ENCODE assay signal across 13 cellular contexts in genomic region chr2:147463881-147464520, GRCh38.
A peak's percentile ranks its signal among the peaks of the same experiment; 100 is the strongest.
DNase-seq lines count a peak whose midpoint lies in the region; ATAC-seq and TF ChIP-seq lines count a peak whose summit lies in the region.
"Had no signal": no experiment of that assay in that cellular context is flagged by ENCODE, and none has a peak within 500 bp of the region (broad histone marks: within the 10 kb centered on the region; RNA-seq: fewer than 3 reads in every experiment).

No MANE protein-coding gene starts in this region.

- H3K4me3 Mint-ChIP-seq in stimulated activated naive B cell treated with anti-CD40 and anti-IgM and Interleukin-4, amounts not matched to agents 10 μg/mL and 1 μg/mL and 100 μg/mL, for 72 hours: no peak overlapping the region

- no peaks in the 10 kb centered on the region for H3K9me3 Mint-ChIP-seq in stimulated activated naive B cell treated with anti-CD40 and anti-IgM and Interleukin-4, amounts not matched to agents 10 μg/mL and 1 μg/mL and 100 μg/mL, for 72 hours

- TF ChIP-seq RAD21 in Ishikawa (IDR thresholded peaks at IDR 0.05; ENCODE audit: low read depth): no peak

- intact Hi-C loops in aorta (cut with DNase I): no loop called here

- no peaks in the 10 kb centered on the region for H3K4me1 Mint-ChIP-seq in stimulated activated naive B cell treated with anti-CD40 and anti-IgM and Interleukin-4, amounts not matched to agents 10 μg/mL and 1 μg/mL and 100 μg/mL, for 72 hours

- peaks cover 0 to 3% of the 10 kb centered on the region in 2 donors for H3K27me3 ChIP-seq in aorta (ENCODE audit: control insufficient read depth in 1 of 2, insufficient read depth in 2 of 2, low read length in 1 of 2)
- H3K27me3 ChIP-seq: esophagus muscularis mucosa, right atrium auricular region had no signal

- H3K36me3 ChIP-seq in aorta (ENCODE audit: control insufficient read depth in 1 of 2, insufficient read depth in 2 of 2, low read length in 1 of 2): no peaks in the 10 kb centered on the region
- H3K36me3 ChIP-seq: esophagus muscularis mucosa, right atrium auricular region had no signal

- H3K27ac ChIP-seq in aorta (ENCODE audit: low read depth in 1 of 2, low read length in 2 of 2): no peak overlapping the region
- H3K27ac ChIP-seq: esophagus muscularis mucosa, right atrium auricular region had no signal

- H3K4me3 ChIP-seq in aorta (ENCODE audit: low read length in 2 of 2): no peak overlapping the region
- H3K4me3 ChIP-seq: esophagus muscularis mucosa, right atrium auricular region had no signal

- H3K9me3 ChIP-seq in aorta (ENCODE audit: control insufficient read depth, low read length): no peaks in the 10 kb centered on the region
- H3K9me3 ChIP-seq: esophagus muscularis mucosa, right atrium auricular region had no signal

- ATAC-seq in GM19324 (IDR thresholded peaks at IDR 0.05; ENCODE audit: low FRiP score, unreplicated experiment) (peak; percentile 94), HG02870 (IDR thresholded peaks at IDR 0.05; ENCODE audit: unreplicated experiment) (peak; percentile 67), aorta (ENCODE audit: low FRiP score) (no peak)
- peak; percentile 73 to 77 for ATAC-seq in stimulated activated naive B cell treated with anti-CD40 and anti-IgM and Interleukin-4, amounts not matched to agents 10 μg/mL and 1 μg/mL and 100 μg/mL, for 72 hours (replicated peaks)
- ATAC-seq: left ventricle myocardium superior, Panc1 had no signal

- H3K27me3 Mint-ChIP-seq in stimulated activated naive B cell treated with anti-CD40 and anti-IgM and Interleukin-4, amounts not matched to agents 10 μg/mL and 1 μg/mL and 100 μg/mL, for 72 hours: no peaks in the 10 kb centered on the region

- H3K27ac Mint-ChIP-seq in stimulated activated naive B cell treated with anti-CD40 and anti-IgM and Interleukin-4, amounts not matched to agents 10 μg/mL and 1 μg/mL and 100 μg/mL, for 72 hours: no peak overlapping the region

- no peak for DNase-seq in stimulated activated naive B cell treated with anti-CD40 and anti-IgM and Interleukin-4, amounts not matched to agents 10 μg/mL and 1 μg/mL and 100 μg/mL, for 72 hours
- DNase-seq in retina: no peak
- DNase-seq in activated gamma-delta T cell (lab: John Stamatoyannopoulos, UW): no peak
- no peak for DNase-seq in aorta
- DNase-seq: activated CD4-positive, CD25-positive, alpha-beta regulatory T cell treated with anti-CD3 and anti-CD28 coated beads, Interleukin-2, amount 50 U/mL, for 72 hours; DMS79; left ventricle myocardium superior had no signal

- H3K4me1 ChIP-seq in aorta (ENCODE audit: control insufficient read depth in 1 of 2, insufficient read depth in 2 of 2, low read length in 2 of 2): no peaks in the 10 kb centered on the region
- H3K4me1 ChIP-seq: right atrium auricular region had no signal

- 73 to 77% methylated on average over 8 of the region's 8 CpGs for WGBS in aorta, 2 donors

- TF ChIP-seq EP300 in Ishikawa (IDR thresholded peaks at IDR 0.05; ENCODE audit: borderline replicate concordance): no peak

- no peaks in the 10 kb centered on the region for H3K36me3 Mint-ChIP-seq in stimulated activated naive B cell treated with anti-CD40 and anti-IgM and Interleukin-4, amounts not matched to agents 10 μg/mL and 1 μg/mL and 100 μg/mL, for 72 hours

TF ChIP-seq in Ishikawa, 13 proteins besides CTCF, POLR2A, EP300 and RAD21:
- TF ChIP-seq TCF12 (IDR thresholded peaks at IDR 0.05; ENCODE audit: low read depth) (no peak), FOXM1 (IDR thresholded peaks at IDR 0.05; ENCODE audit: borderline replicate concordance, low read depth) (no peak), YY1 (IDR thresholded peaks at IDR 0.05; ENCODE audit: low read depth) (no peak), REST (IDR thresholded peaks at IDR 0.05; ENCODE audit: low read depth) (no peak), USF1 (IDR thresholded peaks at IDR 0.05) (no peak), CEBPB (IDR thresholded peaks at IDR 0.05) (no peak), TEAD4 (IDR thresholded peaks at IDR 0.05) (0 out of 2 replicates have a peak, but pooled peaks have one; percentile 11), NFIC (IDR thresholded peaks at IDR 0.05) (no peak)
